In genomic region chr17:80962356-80963329, GRCh38 we compare ENCODE assay signal across 31 cellular contexts. TPM values are rescaled to one million over a fixed set of nuclear protein-coding genes. Genes with fewer than 3 reads are reported as not detected.
DNase-seq lines count a peak whose midpoint lies in the region; ATAC-seq, FAIRE-seq and TF ChIP-seq lines count a peak whose summit lies in the region.
"Had no signal": no experiment of that assay in that cellular context is flagged by ENCODE, and none has a peak within 500 bp of the region (broad histone marks: within the 10 kb centered on the region; RNA-seq: fewer than 3 reads in every experiment).

No MANE protein-coding gene starts in this region.

- POLR2A ChIA-PET in CD8-positive, alpha-beta memory T cell (lab: Charles Lee) = no interaction called here

- no peak for TF ChIP-seq CTCF in kidney (IDR thresholded peaks at IDR 0.05; ENCODE audit: borderline replicate concordance, extremely low read depth, insufficient read depth)

- H3K9ac ChIP-seq in kidney (ENCODE audit: low read length in 2 of 2) (no peak overlapping the region), rectal smooth muscle tissue (ENCODE audit: low read length) (no peak overlapping the region)

- no peaks in the 10 kb centered on the region for H3K27me3 ChIP-seq in rectal smooth muscle tissue (ENCODE audit: control insufficient read depth, insufficient read depth, low read length)
- no peaks in the 10 kb centered on the region for H3K27me3 ChIP-seq in CD8-positive, alpha-beta memory T cell (ENCODE audit: insufficient read depth, low read length, poor library complexity, severe bottlenecking)
- H3K27me3 ChIP-seq: Peyer's patch, right atrium auricular region had no signal

- H3K27ac Mint-ChIP-seq in activated T-helper 17 cell treated with anti-CD3 and anti-CD28 coated beads, Interleukin-2, amount 50 U/mL, for 72 hours = peak overlapping the region; percentile 63
- H3K27ac Mint-ChIP-seq in CD8-positive, alpha-beta memory T cell = peak overlapping the region in 1 of 8 donors; percentile 71
- H3K27ac Mint-ChIP-seq: activated naive CD8-positive, alpha-beta T cell; immature natural killer cell had no signal

- no peak for FAIRE-seq in kidney (lab: Jason Lieb, UNC)
- FAIRE-seq in urothelium cell line (lab: Jason Lieb, UNC) = peak; percentile 20

- no peaks in the 10 kb centered on the region for H3K9me3 Mint-ChIP-seq in activated T-helper 17 cell treated with anti-CD3 and anti-CD28 coated beads, Interleukin-2, amount 50 U/mL, for 72 hours
- no peaks in the 10 kb centered on the region for H3K9me3 Mint-ChIP-seq in CD8-positive, alpha-beta memory T cell
- H3K9me3 Mint-ChIP-seq: effector memory CD8-positive, alpha-beta T cell; immature natural killer cell; naive B cell had no signal

- H3K27ac ChIP-seq in kidney (ENCODE audit: low read depth in 2 of 2, low read length in 2 of 2) = no peak overlapping the region
- peak overlapping the region; percentile 98 for H3K27ac ChIP-seq in rectal smooth muscle tissue (ENCODE audit: low read depth, low read length)
- no peak overlapping the region for H3K27ac ChIP-seq in CD8-positive, alpha-beta memory T cell (ENCODE audit: low read depth, low read length)

- no peak overlapping the region for H3K4me3 Mint-ChIP-seq in activated T-helper 17 cell treated with anti-CD3 and anti-CD28 coated beads, Interleukin-2, amount 50 U/mL, for 72 hours
- no peak overlapping the region for H3K4me3 Mint-ChIP-seq in CD8-positive, alpha-beta memory T cell
- H3K4me3 Mint-ChIP-seq: activated naive CD8-positive, alpha-beta T cell; effector memory CD8-positive, alpha-beta T cell; immature natural killer cell; naive B cell had no signal

- H3K4me1 ChIP-seq in kidney (ENCODE audit: control insufficient read depth in 1 of 2, insufficient read depth in 1 of 2, low read depth in 1 of 2, low read length in 2 of 2) (no peaks in the 10 kb centered on the region), rectal smooth muscle tissue (ENCODE audit: control insufficient read depth, insufficient read depth, low read length) (peaks cover 35% of the 10 kb centered on the region)
- H3K4me1 ChIP-seq in CD8-positive, alpha-beta memory T cell (ENCODE audit: insufficient read depth, low read length) = no peaks in the 10 kb centered on the region

- CTCF ChIA-PET in CD8-positive, alpha-beta memory T cell (lab: Charles Lee) = no interaction called here

- H3K36me3 Mint-ChIP-seq in activated T-helper 17 cell treated with anti-CD3 and anti-CD28 coated beads, Interleukin-2, amount 50 U/mL, for 72 hours (ENCODE audit: low read depth) = peaks cover 82% of the 10 kb centered on the region
- peaks cover 0 to 36% (median 2%) of the 10 kb centered on the region in 3 donors for H3K36me3 Mint-ChIP-seq in CD8-positive, alpha-beta memory T cell
- H3K36me3 Mint-ChIP-seq: activated naive CD8-positive, alpha-beta T cell had no signal

- H3K4me3 ChIP-seq in kidney (ENCODE audit: low read length in 2 of 2) = no peak overlapping the region
- no peak overlapping the region for H3K4me3 ChIP-seq in rectal smooth muscle tissue (ENCODE audit: low read length)
- H3K4me3 ChIP-seq in CD8-positive, alpha-beta memory T cell (ENCODE audit: low read length) = no peak overlapping the region
- H3K4me3 ChIP-seq: coronary artery, Peyer's patch, right atrium auricular region had no signal

- no peak for ATAC-seq in activated T-helper 17 cell treated with anti-CD3 and anti-CD28 coated beads, Interleukin-2, amount 50 U/mL, for 72 hours (replicated peaks)
- ATAC-seq: effector memory CD8-positive, alpha-beta T cell; left ventricle myocardium superior had no signal

- H3K36me3 ChIP-seq in kidney (ENCODE audit: control insufficient read depth in 1 of 2, insufficient read depth in 2 of 2, low read length in 2 of 2) = no peaks in the 10 kb centered on the region
- peaks cover 3% of the 10 kb centered on the region for H3K36me3 ChIP-seq in rectal smooth muscle tissue (ENCODE audit: control insufficient read depth, insufficient read depth, low read length)
- H3K36me3 ChIP-seq in CD8-positive, alpha-beta memory T cell (ENCODE audit: insufficient read depth, low read length) = no peaks in the 10 kb centered on the region

- no peaks in the 10 kb centered on the region for H3K27me3 Mint-ChIP-seq in activated T-helper 17 cell treated with anti-CD3 and anti-CD28 coated beads, Interleukin-2, amount 50 U/mL, for 72 hours
- H3K27me3 Mint-ChIP-seq in CD8-positive, alpha-beta memory T cell = no peaks in the 10 kb centered on the region
- H3K27me3 Mint-ChIP-seq: activated naive CD8-positive, alpha-beta T cell; effector memory CD8-positive, alpha-beta T cell; naive B cell had no signal

- no peaks in the 10 kb centered on the region for H3K9me3 ChIP-seq in kidney (ENCODE audit: control insufficient read depth in 1 of 2, low read length in 2 of 2)
- no peaks in the 10 kb centered on the region for H3K9me3 ChIP-seq in CD8-positive, alpha-beta memory T cell (ENCODE audit: low read length)
- H3K9me3 ChIP-seq: Peyer's patch, right atrium auricular region had no signal

- H3K4me1 Mint-ChIP-seq in activated T-helper 17 cell treated with anti-CD3 and anti-CD28 coated beads, Interleukin-2, amount 50 U/mL, for 72 hours = no peaks in the 10 kb centered on the region
- H3K4me1 Mint-ChIP-seq in CD8-positive, alpha-beta memory T cell = no peaks in the 10 kb centered on the region

- DNase-seq in kidney (peak; percentile 64), urothelium cell line (ENCODE audit: low spot score) (no peak), NCI-H1092 (lab: John Stamatoyannopoulos, UW) (no peak), DMS153 treated with DMSO at 0.1 percent for 48 hours (lab: John Stamatoyannopoulos, UW; ENCODE audit: unreplicated experiment) (no peak)
- DNase-seq in CD8-positive, alpha-beta memory T cell = no peak
- DNase-seq: activated CD4-positive, alpha-beta T cell treated with anti-CD3 and anti-CD28 coated beads, Interleukin-2, amount 50 U/mL, for 4 hours; activated CD4-positive, CD25-positive, alpha-beta regulatory T cell; activated CD8-positive, alpha-beta memory T cell treated with anti-CD3 and anti-CD28 coated beads, Interleukin-2, amount 50 U/mL, for 48 hours; anterior cingulate cortex; DND-41; effector memory CD8-positive, alpha-beta T cell; foreskin melanocyte; HCEC 1CT; hippocampal formation; immature natural killer cell; left ventricle myocardium superior; naive B cell; NCI-H1105 treated with DMSO at 0.1 percent for 48 hours; NCI-H2029; NCI-H2227 treated with DMSO at 0.1 percent for 48 hours; Peyer's patch; stimulated activated CD4-positive, alpha-beta T cell treated with anti-CD3 and anti-CD28 coated beads, Interleukin-12 subunit alpha, Interleukin-12 subunit beta, amount 100 ng/mL, for 4 hours; stimulated activated CD4-positive, alpha-beta T cell treated with anti-CD3 and anti-CD28 coated beads, Interleukin-4, amount 100 ng/mL, for 4 hours; stimulated activated naive CD4-positive, alpha-beta T cell; SW 1271; T1000 had no signal

- intact Hi-C loops in kidney (cut with DNase I) = loop anchor here (10.0 kb wide), 1 partner anchor 538 kb away; no protein-coding TSS in a partner anchor

RNA-seq across cellular contexts. Expression of gene CHMP6, which starts 29.0 kb away (rescaled TPM):
- total RNA-seq in activated T-helper 17 cell treated with anti-CD3 and anti-CD28 coated beads, Interleukin-2, amount 50 U/mL, for 72 hours = 10 to 100 TPM; 17.2 to 19.8 TPM
- total RNA-seq in kidney = 28.0 TPM
- 34.1 TPM for polyA plus RNA-seq in kidney (ENCODE audit: insufficient read depth, low read depth, low replicate concordance)
- 10 to 100 TPM; 31.2 to 32.7 TPM for total RNA-seq in CD8-positive, alpha-beta memory T cell
- 45.1 TPM for polyA plus RNA-seq in CD8-positive, alpha-beta memory T cell
